ENCODE assay signal across 27 cellular contexts in the genomic region with DNA sequence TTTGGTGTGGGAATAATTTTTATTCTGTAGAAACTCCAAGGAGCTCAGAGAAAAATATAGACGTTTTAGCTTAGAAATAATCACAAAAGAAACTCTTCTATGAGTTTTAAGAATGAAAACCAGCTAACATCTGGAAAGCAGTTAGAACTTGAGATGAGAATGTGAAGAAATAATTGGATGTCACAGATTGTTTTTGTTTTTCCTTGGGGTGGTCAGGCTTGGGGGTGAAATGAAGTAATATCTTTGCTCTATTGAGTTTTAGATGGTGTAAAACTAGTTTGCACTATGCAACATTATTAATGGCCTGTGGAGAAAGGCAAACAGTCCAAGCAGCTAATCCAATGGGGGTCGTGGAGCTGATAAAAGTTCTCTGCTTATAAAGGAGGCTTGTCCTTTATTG.
"Had no signal": no experiment of that assay in that cellular context is flagged by ENCODE, and none has a peak within 500 bp of the region (broad histone marks: within the 10 kb centered on the region; RNA-seq: fewer than 3 reads in every experiment).

No MANE protein-coding gene starts in this region.

- FAIRE-seq: bronchial epithelial cell, TTC549 had no signal

- DNase-seq: activated CD4-positive, alpha-beta T cell treated with anti-CD3 and anti-CD28 coated beads for 36 hours; activated CD4-positive, alpha-beta T cell treated with anti-CD3 and anti-CD28 coated beads, Interleukin-2, amount 10 ng/mL, durations not matched to agents 7 days and 5 days; activated CD4-positive, alpha-beta T cell treated with anti-CD3 and anti-CD28 coated beads, Interleukin-2, amount 50 U/mL, for 48 hours; activated CD8-positive, alpha-beta T cell treated with anti-CD3 and anti-CD28 coated beads, Interleukin-2, amount 10 ng/mL, durations not matched to agents 7 days and 5 days; activated gamma-delta T cell; activated naive CD4-positive, alpha-beta T cell treated with Interleukin-2 at 50 U/mL for 16 hours; activated T-cell treated with anti-CD3 and anti-CD28 coated beads, Interleukin-2, amount 50 U/mL, for 24 hours; adrenal gland; caudate nucleus; Karpas-422; NCI-H1105; NCI-H1436; NCI-H1694; NCI-H1930; NCI-H2171; NCI-H510A; NCI-H526; NCI-H748 treated with DMSO at 0.1 percent for 48 hours; NK-92 treated with Interleukin-12 subunit alpha and Interleukin-12 subunit beta, amount 100 ng/mL, for 24 hours; PC-3; Peyer's patch; RPMI8226; SHP77 treated with DMSO at 0.1 percent for 48 hours; SK-N-SH had no signal

- H3K27ac ChIP-seq: adrenal gland, Peyer's patch, SJSA1 had no signal

- H3K9me3 ChIP-seq: adrenal gland, Peyer's patch, SJSA1, SK-N-SH had no signal

- H3K27me3 ChIP-seq: adrenal gland, Peyer's patch, SJSA1 had no signal

- H3K4me3 ChIP-seq: adrenal gland, Peyer's patch, SJSA1 had no signal

- H3K36me3 ChIP-seq: adrenal gland, Peyer's patch, SJSA1 had no signal

- H3K4me1 ChIP-seq: adrenal gland, Peyer's patch had no signal
